10 cellular contexts compared by ENCODE assay signal in genomic region chr15:63194291-63194681, GRCh38. TPM values are rescaled to one million over a fixed set of nuclear protein-coding genes. Genes with fewer than 3 reads are reported as not detected.
DNase-seq lines count a peak whose midpoint lies in the region; ATAC-seq and TF ChIP-seq lines count a peak whose summit lies in the region.
"Had no signal": no experiment of that assay in that cellular context is flagged by ENCODE, and none has a peak within 500 bp of the region (broad histone marks: within the 10 kb centered on the region; RNA-seq: fewer than 3 reads in every experiment).

No MANE protein-coding gene starts in this region.

- peak overlapping the region; percentile 99 for H3K27ac Mint-ChIP-seq in activated T-cell treated with anti-CD3 and anti-CD28 coated beads, Interleukin-2, amount 50 U/mL, for 72 hours
- H3K27ac Mint-ChIP-seq in WTC11: peak overlapping the region; percentile 46; the same call in 1 of the 2 replicates
- H3K27ac Mint-ChIP-seq: mesothelial cell of epicardium had no signal

- peaks cover 81% of the 10 kb centered on the region for H3K4me1 Mint-ChIP-seq in activated T-cell treated with anti-CD3 and anti-CD28 coated beads, Interleukin-2, amount 50 U/mL, for 72 hours (ENCODE audit: low read depth)
- H3K4me1 Mint-ChIP-seq in WTC11: peaks cover 74% of the 10 kb centered on the region

- 79 to 82% methylated on average over 4 of the region's 4 CpGs for WGBS in thyroid gland, 2 donors

- peaks cover 3 to 30% of the 10 kb centered on the region in 2 donors for H3K4me1 ChIP-seq in thyroid gland

- H3K9me3 ChIP-seq in thyroid gland: no peaks in the 10 kb centered on the region

- no peak overlapping the region for H3K4me3 ChIP-seq in thyroid gland (replicated peaks in 1 of 3)

- no peak for ATAC-seq in activated T-cell treated with anti-CD3 and anti-CD28 coated beads, Interleukin-2, amount 50 U/mL, for 72 hours (replicated peaks in 1 of 2)
- no peak for ATAC-seq in WTC11
- ATAC-seq in left lobe of liver: peak; percentile 40
- no peak for ATAC-seq in GM19455 (IDR thresholded peaks at IDR 0.05; ENCODE audit: unreplicated experiment)

- POLR2A ChIA-PET in WTC11 (lab: Charles Lee): no interaction called here

- H3K27ac ChIP-seq in thyroid gland: peak overlapping the region in 2 of 3 donors; percentile 13 to 38

- no peaks in the 10 kb centered on the region for H3K36me3 ChIP-seq in thyroid gland

- intact Hi-C loops in thyroid gland (cut with DNase I): no loop called here

- no peaks in the 10 kb centered on the region for H3K27me3 ChIP-seq in thyroid gland

- H3K27me3 Mint-ChIP-seq in activated T-cell treated with anti-CD3 and anti-CD28 coated beads, Interleukin-2, amount 50 U/mL, for 72 hours (ENCODE audit: low read depth): no peaks in the 10 kb centered on the region
- no peaks in the 10 kb centered on the region for H3K27me3 Mint-ChIP-seq in WTC11 (ENCODE audit: low read depth)

- DNase-seq in activated T-cell treated with anti-CD3 and anti-CD28 coated beads, Interleukin-2, amount 50 U/mL, for 72 hours: no peak
- no peak for DNase-seq in activated T-cell treated with anti-CD3 and anti-CD28 coated beads, Interleukin-2, amount 50 U/mL, for 48 hours
- DNase-seq in WTC11 (ENCODE audit: low spot score) (no peak), left lobe of liver (ENCODE audit: low spot score) (no peak), thyroid gland (no peak), NCI-H2107 (lab: John Stamatoyannopoulos, UW) (no peak), GOT3 (lab: John Stamatoyannopoulos, UW) (no peak)
- DNase-seq: SHP77 treated with DMSO at 0.1 percent for 48 hours had no signal

- H3K4me3 Mint-ChIP-seq in activated T-cell treated with anti-CD3 and anti-CD28 coated beads, Interleukin-2, amount 50 U/mL, for 72 hours: peak overlapping the region; percentile 92 to 93
- no peak overlapping the region for H3K4me3 Mint-ChIP-seq in WTC11
- H3K4me3 Mint-ChIP-seq: mesothelial cell of epicardium had no signal

- peaks cover 12 to 29% of the 10 kb centered on the region in 2 donors for H3K36me3 Mint-ChIP-seq in activated T-cell treated with anti-CD3 and anti-CD28 coated beads, Interleukin-2, amount 50 U/mL, for 72 hours (ENCODE audit: insufficient read depth in 2 of 2)
- no peaks in the 10 kb centered on the region for H3K36me3 Mint-ChIP-seq in WTC11
- H3K36me3 Mint-ChIP-seq: mesothelial cell of epicardium had no signal

- CTCF ChIA-PET in WTC11 (lab: Charles Lee): interaction anchor here (1.0 kb wide), 1 partner anchor 8 kb away, joined by 3 read pairs; no protein-coding TSS in a partner anchor

- TF ChIP-seq CTCF in WTC11 (IDR thresholded peaks at IDR 0.05) (no peak), thyroid gland (IDR thresholded peaks at IDR 0.05) (no peak)

- no peaks in the 10 kb centered on the region for H3K9me3 Mint-ChIP-seq in activated T-cell treated with anti-CD3 and anti-CD28 coated beads, Interleukin-2, amount 50 U/mL, for 72 hours
- no peaks in the 10 kb centered on the region for H3K9me3 Mint-ChIP-seq in WTC11
- H3K9me3 Mint-ChIP-seq: mesothelial cell of epicardium had no signal

- TF ChIP-seq POLR2A in thyroid gland (IDR thresholded peaks at IDR 0.05): no peak

TF ChIP-seq in WTC11, 78 proteins besides CTCF, POLR2A, EP300 and RAD21 (continues in another document):
- TF ChIP-seq, protein P1, sequence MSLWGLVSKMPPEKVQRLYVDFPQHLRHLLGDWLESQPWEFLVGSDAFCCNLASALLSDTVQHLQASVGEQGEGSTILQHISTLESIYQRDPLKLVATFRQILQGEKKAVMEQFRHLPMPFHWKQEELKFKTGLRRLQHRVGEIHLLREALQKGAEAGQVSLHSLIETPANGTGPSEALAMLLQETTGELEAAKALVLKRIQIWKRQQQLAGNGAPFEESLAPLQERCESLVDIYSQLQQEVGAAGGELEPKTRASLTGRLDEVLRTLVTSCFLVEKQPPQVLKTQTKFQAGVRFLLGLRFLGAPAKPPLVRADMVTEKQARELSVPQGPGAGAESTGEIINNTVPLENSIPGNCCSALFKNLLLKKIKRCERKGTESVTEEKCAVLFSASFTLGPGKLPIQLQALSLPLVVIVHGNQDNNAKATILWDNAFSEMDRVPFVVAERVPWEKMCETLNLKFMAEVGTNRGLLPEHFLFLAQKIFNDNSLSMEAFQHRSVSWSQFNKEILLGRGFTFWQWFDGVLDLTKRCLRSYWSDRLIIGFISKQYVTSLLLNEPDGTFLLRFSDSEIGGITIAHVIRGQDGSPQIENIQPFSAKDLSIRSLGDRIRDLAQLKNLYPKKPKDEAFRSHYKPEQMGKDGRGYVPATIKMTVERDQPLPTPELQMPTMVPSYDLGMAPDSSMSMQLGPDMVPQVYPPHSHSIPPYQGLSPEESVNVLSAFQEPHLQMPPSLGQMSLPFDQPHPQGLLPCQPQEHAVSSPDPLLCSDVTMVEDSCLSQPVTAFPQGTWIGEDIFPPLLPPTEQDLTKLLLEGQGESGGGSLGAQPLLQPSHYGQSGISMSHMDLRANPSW (CRISPR knock-in tag; conservative IDR thresholded peaks at IDR 0.05; ENCODE audit: low read depth): no peak
- TF ChIP-seq NR1H2 (CRISPR knock-in tag; IDR thresholded peaks at IDR 0.05) (no peak), CBFB (CRISPR knock-in tag; IDR thresholded peaks at IDR 0.05; ENCODE audit: low read depth) (no peak), PREB (CRISPR knock-in tag; IDR thresholded peaks at IDR 0.05; ENCODE audit: borderline replicate concordance) (no peak)
- TF ChIP-seq, protein P2, sequence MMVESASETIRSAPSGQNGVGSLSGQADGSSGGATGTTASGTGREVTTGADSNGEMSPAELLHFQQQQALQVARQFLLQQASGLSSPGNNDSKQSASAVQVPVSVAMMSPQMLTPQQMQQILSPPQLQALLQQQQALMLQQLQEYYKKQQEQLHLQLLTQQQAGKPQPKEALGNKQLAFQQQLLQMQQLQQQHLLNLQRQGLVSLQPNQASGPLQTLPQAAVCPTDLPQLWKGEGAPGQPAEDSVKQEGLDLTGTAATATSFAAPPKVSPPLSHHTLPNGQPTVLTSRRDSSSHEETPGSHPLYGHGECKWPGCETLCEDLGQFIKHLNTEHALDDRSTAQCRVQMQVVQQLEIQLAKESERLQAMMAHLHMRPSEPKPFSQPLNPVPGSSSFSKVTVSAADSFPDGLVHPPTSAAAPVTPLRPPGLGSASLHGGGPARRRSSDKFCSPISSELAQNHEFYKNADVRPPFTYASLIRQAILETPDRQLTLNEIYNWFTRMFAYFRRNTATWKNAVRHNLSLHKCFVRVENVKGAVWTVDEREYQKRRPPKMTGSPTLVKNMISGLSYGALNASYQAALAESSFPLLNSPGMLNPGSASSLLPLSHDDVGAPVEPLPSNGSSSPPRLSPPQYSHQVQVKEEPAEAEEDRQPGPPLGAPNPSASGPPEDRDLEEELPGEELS (CRISPR knock-in tag; IDR thresholded peaks at IDR 0.05): no peak
- TF ChIP-seq, protein P3, sequence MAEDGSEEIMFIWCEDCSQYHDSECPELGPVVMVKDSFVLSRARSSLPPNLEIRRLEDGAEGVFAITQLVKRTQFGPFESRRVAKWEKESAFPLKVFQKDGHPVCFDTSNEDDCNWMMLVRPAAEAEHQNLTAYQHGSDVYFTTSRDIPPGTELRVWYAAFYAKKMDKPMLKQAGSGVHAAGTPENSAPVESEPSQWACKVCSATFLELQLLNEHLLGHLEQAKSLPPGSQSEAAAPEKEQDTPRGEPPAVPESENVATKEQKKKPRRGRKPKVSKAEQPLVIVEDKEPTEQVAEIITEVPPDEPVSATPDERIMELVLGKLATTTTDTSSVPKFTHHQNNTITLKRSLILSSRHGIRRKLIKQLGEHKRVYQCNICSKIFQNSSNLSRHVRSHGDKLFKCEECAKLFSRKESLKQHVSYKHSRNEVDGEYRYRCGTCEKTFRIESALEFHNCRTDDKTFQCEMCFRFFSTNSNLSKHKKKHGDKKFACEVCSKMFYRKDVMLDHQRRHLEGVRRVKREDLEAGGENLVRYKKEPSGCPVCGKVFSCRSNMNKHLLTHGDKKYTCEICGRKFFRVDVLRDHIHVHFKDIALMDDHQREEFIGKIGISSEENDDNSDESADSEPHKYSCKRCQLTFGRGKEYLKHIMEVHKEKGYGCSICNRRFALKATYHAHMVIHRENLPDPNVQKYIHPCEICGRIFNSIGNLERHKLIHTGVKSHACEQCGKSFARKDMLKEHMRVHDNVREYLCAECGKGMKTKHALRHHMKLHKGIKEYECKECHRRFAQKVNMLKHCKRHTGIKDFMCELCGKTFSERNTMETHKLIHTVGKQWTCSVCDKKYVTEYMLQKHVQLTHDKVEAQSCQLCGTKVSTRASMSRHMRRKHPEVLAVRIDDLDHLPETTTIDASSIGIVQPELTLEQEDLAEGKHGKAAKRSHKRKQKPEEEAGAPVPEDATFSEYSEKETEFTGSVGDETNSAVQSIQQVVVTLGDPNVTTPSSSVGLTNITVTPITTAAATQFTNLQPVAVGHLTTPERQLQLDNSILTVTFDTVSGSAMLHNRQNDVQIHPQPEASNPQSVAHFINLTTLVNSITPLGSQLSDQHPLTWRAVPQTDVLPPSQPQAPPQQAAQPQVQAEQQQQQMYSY (CRISPR knock-in tag; IDR thresholded peaks at IDR 0.05): no peak
- TF ChIP-seq, protein P4, sequence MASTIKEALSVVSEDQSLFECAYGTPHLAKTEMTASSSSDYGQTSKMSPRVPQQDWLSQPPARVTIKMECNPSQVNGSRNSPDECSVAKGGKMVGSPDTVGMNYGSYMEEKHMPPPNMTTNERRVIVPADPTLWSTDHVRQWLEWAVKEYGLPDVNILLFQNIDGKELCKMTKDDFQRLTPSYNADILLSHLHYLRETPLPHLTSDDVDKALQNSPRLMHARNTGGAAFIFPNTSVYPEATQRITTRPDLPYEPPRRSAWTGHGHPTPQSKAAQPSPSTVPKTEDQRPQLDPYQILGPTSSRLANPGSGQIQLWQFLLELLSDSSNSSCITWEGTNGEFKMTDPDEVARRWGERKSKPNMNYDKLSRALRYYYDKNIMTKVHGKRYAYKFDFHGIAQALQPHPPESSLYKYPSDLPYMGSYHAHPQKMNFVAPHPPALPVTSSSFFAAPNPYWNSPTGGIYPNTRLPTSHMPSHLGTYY (CRISPR knock-in tag; IDR thresholded peaks at IDR 0.05): no peak

RNA-seq across cellular contexts. Expression of gene RAB8B, which starts 4.9 kb away (rescaled TPM):
- total RNA-seq in activated T-cell treated with anti-CD3 and anti-CD28 coated beads, Interleukin-2, amount 50 U/mL, for 72 hours: 100 to 1,000 TPM; 122 to 157 TPM
- total RNA-seq in WTC11 (2021): 30.5 to 34.6 TPM (median 32.5 TPM) in 3 replicates
- total RNA-seq in left lobe of liver: 6.8 TPM
- 10 to 100 TPM; 17.6 to 36.0 (median 22.1) TPM for total RNA-seq in thyroid gland

RNA-seq across cellular contexts. Expression of gene RPS27L, which starts 37.0 kb away (rescaled TPM):
- 100 to 1,000 TPM; 166 to 228 TPM for total RNA-seq in activated T-cell treated with anti-CD3 and anti-CD28 coated beads, Interleukin-2, amount 50 U/mL, for 72 hours
- total RNA-seq in WTC11 (2021) (133 to 159 TPM (median 155 TPM) in 3 replicates), left lobe of liver (54.6 TPM), thyroid gland (100 to 1,000 TPM in 1 of 4 donors, 10 to 100 TPM in 3; 38.6 to 126 (median 88.9) TPM)
